Comparison of ENCODE assay signal across 25 cellular contexts in genomic region chr1:47849611-47850261, GRCh38.
"Had no signal": no experiment of that assay in that cellular context is flagged by ENCODE, and none has a peak within 500 bp of the region (broad histone marks: within the 10 kb centered on the region; RNA-seq: fewer than 3 reads in every experiment).

No MANE protein-coding gene starts in this region.

- DNase-seq: activated CD4-positive, alpha-beta T cell treated with anti-CD3 and anti-CD28 coated beads for 48 hours; activated CD4-positive, alpha-beta T cell treated with anti-CD3 and anti-CD28 coated beads, Interleukin-2, amount 50 U/mL, for 48 hours; activated CD8-positive, alpha-beta memory T cell treated with anti-CD3 and anti-CD28 coated beads for 24 hours; activated effector memory CD4-positive, alpha-beta T cell treated with Interleukin-2 at 50 U/mL for 16 hours; activated naive CD4-positive, alpha-beta T cell treated with Interleukin-2 at 50 U/mL for 16 hours; anterior cingulate cortex; foreskin keratinocyte; hippocampal formation; kidney; left colon; lower lobe of right lung; mesenchymal stem cell; posterior cingulate gyrus; sigmoid colon; stimulated activated CD4-positive, alpha-beta T cell treated with anti-CD3 and anti-CD28 coated beads, Interleukin-4, amount 100 ng/mL, for 4 hours; stimulated activated CD8-positive, alpha-beta memory T cell treated with anti-CD3 and anti-CD28 coated beads, Interleukin-4, amount 100 ng/mL, for 48 hours; stimulated activated naive CD8-positive, alpha-beta T cell treated with anti-CD3 and anti-CD28 coated beads, Interleukin-15, amount 100 ng/mL, for 72 hours; substantia nigra had no signal

- H3K4me3 ChIP-seq: body of pancreas, cardiac muscle cell, lower lobe of right lung, mucosa of descending colon, sigmoid colon had no signal

- H3K27ac ChIP-seq: body of pancreas, cardiac muscle cell, foreskin keratinocyte, lower lobe of right lung, sigmoid colon, VCaP had no signal

- H3K36me3 ChIP-seq: cardiac muscle cell, lower lobe of right lung, sigmoid colon had no signal

- H3K27me3 ChIP-seq: body of pancreas, sigmoid colon had no signal

- H3K4me1 ChIP-seq: body of pancreas, foreskin keratinocyte, lower lobe of right lung, sigmoid colon had no signal

- ATAC-seq: activated CD4-positive, CD25-positive, alpha-beta regulatory T cell treated with anti-CD3 and anti-CD28 coated beads, Interleukin-2, amount 50 U/mL, for 24 hours; body of pancreas; esophagus mucosa; foreskin keratinocyte; lower lobe of right lung; natural killer cell treated with Interleukin-12 subunit alpha and Interleukin-12 subunit beta and Interleukin-15 and Interleukin-18, amount 100 ng/mL, for 72 hours; stimulated activated naive CD8-positive, alpha-beta T cell treated with anti-CD3 and anti-CD28 coated beads, Interleukin-15, amount 100 ng/mL, for 72 hours had no signal

- H3K9me3 ChIP-seq: body of pancreas, lower lobe of right lung, mucosa of descending colon, sigmoid colon had no signal
